ENCODE assay signal across 1 cellular context in genomic region chr2:67500541-67500940, GRCh38.
TF ChIP-seq lines count a peak whose summit lies in the region.

No MANE protein-coding gene starts in this region.

TF ChIP-seq in IMR-90, 13 proteins besides CTCF, POLR2A, EP300 and RAD21 (continued from another document):
- TF ChIP-seq CEBPB (IDR thresholded peaks at IDR 0.05; ENCODE audit: low read depth, low read length) (peak; percentile 38; the same call in 1 of the 2 replicates), NFE2L2 (IDR thresholded peaks at IDR 0.05; ENCODE audit: low read depth, low read length) (0 out of 2 replicates have a peak, but pooled peaks have one; percentile 16), MAZ (IDR thresholded peaks at IDR 0.05; ENCODE audit: borderline replicate concordance, low read depth, low read length) (0 out of 2 replicates have a peak, but pooled peaks have one; percentile 13)
